ENCODE assay signal across 11 cellular contexts in genomic region chr1:164562947-164563346, GRCh38. TPM values are rescaled to one million over a fixed set of nuclear protein-coding genes. Genes with fewer than 3 reads are reported as not detected.
DNase-seq lines count a peak whose midpoint lies in the region; ATAC-seq, FAIRE-seq and TF ChIP-seq lines count a peak whose summit lies in the region.
"Had no signal": no experiment of that assay in that cellular context is flagged by ENCODE, and none has a peak within 500 bp of the region (broad histone marks: within the 10 kb centered on the region; RNA-seq: fewer than 3 reads in every experiment).

No MANE protein-coding gene starts in this region.

- no peaks in the 10 kb centered on the region; the same call in 1 of the 2 replicates for H3K23me2 ChIP-seq in H1 (ENCODE audit: low read depth, low read length)

- TF ChIP-seq POLR2A in H1 (IDR thresholded peaks at IDR 0.05; ENCODE audit: control extremely low read depth in 1 of 2, low read depth in 2 of 2, low read length in 2 of 2) (no peak), transverse colon (IDR thresholded peaks at IDR 0.05) (no peak)

- H3K9me3 ChIP-seq in H1 (ENCODE audit: insufficient read depth in 2 of 2, low read depth in 1 of 2, low read length in 1 of 2) (no peaks in the 10 kb centered on the region), mucosa of rectum (ENCODE audit: control insufficient read depth in 2 of 2, low read length in 2 of 2) (no peaks in the 10 kb centered on the region), transverse colon (no peaks in the 10 kb centered on the region)
- H3K9me3 ChIP-seq: neutrophil had no signal

- DNase-seq in DMS79 treated with DMSO at 0.1 percent for 48 hours (lab: John Stamatoyannopoulos, UW) (peak; percentile 39), DMS79 (lab: John Stamatoyannopoulos, UW) (no peak), H1 (ENCODE audit: low read depth in 1 of 2, low spot score in 2 of 2) (no peak), transverse colon (no peak), UCSD-AML1 (lab: John Stamatoyannopoulos, UW; ENCODE audit: unreplicated experiment) (no peak), NCI-H2171 treated with DMSO at 0.1 percent for 48 hours (lab: John Stamatoyannopoulos, UW) (no peak)
- no peak for DNase-seq in activated T-cell treated with anti-CD3 and anti-CD28 coated beads, Interleukin-2, amount 50 U/mL, for 72 hours
- DNase-seq: SW 1271 had no signal

- H3K4me1 ChIP-seq in H1 (replicated peaks in 1 of 4; ENCODE audit: control insufficient read depth in 3 of 4, insufficient read depth in 4 of 4, low read length in 3 of 4) (peaks cover 0 to 18% (median 7%) of the 10 kb centered on the region in 4 experiments; a peak in 2 of 7 replicates), mucosa of rectum (ENCODE audit: control insufficient read depth in 2 of 2, insufficient read depth in 2 of 2, low read length in 2 of 2) (peaks cover 5 to 7% of the 10 kb centered on the region in 2 donors), transverse colon (peaks cover 0 to 47% (median 0%) of the 10 kb centered on the region in 4 donors)

- no peak overlapping the region for H3K14ac ChIP-seq in H1 (ENCODE audit: insufficient read length)

- H3K23ac ChIP-seq in H1 (ENCODE audit: insufficient read length), result no peak overlapping the region

- H3K27me3 ChIP-seq in H1 (replicated peaks in 1 of 4; ENCODE audit: control insufficient read depth in 3 of 4, extremely low read depth in 1 of 4, insufficient read depth in 3 of 4, low read length in 3 of 4) (no peaks in the 10 kb centered on the region), mucosa of rectum (ENCODE audit: control insufficient read depth in 2 of 2, insufficient read depth in 2 of 2, low read length in 2 of 2) (no peaks in the 10 kb centered on the region), transverse colon (no peaks in the 10 kb centered on the region)

- H3K27ac ChIP-seq in H1 (ENCODE audit: low read depth, low read length), result no peak overlapping the region
- peak overlapping the region in 1 of 2 donors; percentile 42 for H3K27ac ChIP-seq in mucosa of rectum (ENCODE audit: low read depth in 2 of 2, low read length in 2 of 2)
- H3K27ac ChIP-seq in transverse colon, result peak overlapping the region; percentile 87 to 89 (median 87)
- H3K27ac ChIP-seq: neutrophil had no signal

- TF ChIP-seq CTCF in H1 (IDR thresholded peaks at IDR 0.05; ENCODE audit: control extremely low read depth in 1 of 3, insufficient read depth in 1 of 3, low read depth in 1 of 3, low read length in 3 of 3) (no peak), transverse colon (IDR thresholded peaks at IDR 0.05) (no peak)

- no peak overlapping the region for H4K8ac ChIP-seq in H1 (ENCODE audit: extremely low read depth, insufficient read depth, low read length)

- peaks cover 29% of the 10 kb centered on the region for H3K27me3 Mint-ChIP-seq in activated T-cell treated with anti-CD3 and anti-CD28 coated beads, Interleukin-2, amount 50 U/mL, for 72 hours (ENCODE audit: low read depth)

- H3K36me3 ChIP-seq in H1 (ENCODE audit: control insufficient read depth in 2 of 4, insufficient read depth in 4 of 4, low read length in 3 of 4) (peaks cover 0 to 8% (median 1%) of the 10 kb centered on the region in 4 experiments; a peak in 1 of 8 replicates), mucosa of rectum (ENCODE audit: control insufficient read depth in 2 of 2, insufficient read depth in 2 of 2, low read length in 2 of 2) (no peaks in the 10 kb centered on the region), transverse colon (no peaks in the 10 kb centered on the region)
- H3K36me3 ChIP-seq: neutrophil had no signal

- ATAC-seq in activated T-cell treated with anti-CD3 and anti-CD28 coated beads, Interleukin-2, amount 50 U/mL, for 72 hours (replicated peaks in 1 of 2), result no peak

- H3K4me3 Mint-ChIP-seq in activated T-cell treated with anti-CD3 and anti-CD28 coated beads, Interleukin-2, amount 50 U/mL, for 72 hours, result no peak overlapping the region

- H3K18ac ChIP-seq in H1 (ENCODE audit: extremely low read depth, low read length), result no peak overlapping the region

- no peak overlapping the region for H2AFZ ChIP-seq in H1 (ENCODE audit: low read length)

- H3K56ac ChIP-seq in H1 (replicated peaks; ENCODE audit: insufficient read length, low read depth, low read length), result no peak overlapping the region

- no peak for FAIRE-seq in H1 (lab: Jason Lieb, UNC)
- FAIRE-seq: A204.1 had no signal

- no peak overlapping the region for H4K5ac ChIP-seq in H1 (ENCODE audit: insufficient read length, low read depth, low read length)

- no peak for TF ChIP-seq RAD21 in H1 (IDR thresholded peaks at IDR 0.05 in 1 of 2, conservative IDR thresholded peaks at IDR 0.05 in 1 of 2; ENCODE audit: low read depth in 2 of 2, low read length in 2 of 2)

- H2BK15ac ChIP-seq in H1 (ENCODE audit: low read length), result no peak overlapping the region

- H2BK120ac ChIP-seq in H1 (replicated peaks; ENCODE audit: low read depth, low read length), result no peak overlapping the region

- no peak overlapping the region for H2BK5ac ChIP-seq in H1 (ENCODE audit: low read depth, low read length)

- peak overlapping the region; percentile 68 to 80 for H3K4me2 ChIP-seq in H1 (ENCODE audit: insufficient read depth in 1 of 2, low read depth in 2 of 2, low read length in 2 of 2)

- peaks cover 6 to 28% of the 10 kb centered on the region in 2 experiments for H4K20me1 ChIP-seq in H1 (replicated peaks in 1 of 2; ENCODE audit: control insufficient read depth in 1 of 2, insufficient read depth in 2 of 2, low read length in 2 of 2)

- peak overlapping the region in 1 of 4 experiments; percentile 34; a peak in 1 of 7 replicates for H3K9ac ChIP-seq in H1 (replicated peaks in 1 of 4; ENCODE audit: extremely low read depth in 1 of 4, low read depth in 3 of 4, low read length in 3 of 4)
- no peak overlapping the region for H3K9ac ChIP-seq in mucosa of rectum (ENCODE audit: low read depth in 1 of 2, low read length in 2 of 2)

- no peak overlapping the region for H4K91ac ChIP-seq in H1 (replicated peaks; ENCODE audit: insufficient read length, low read length)

- H3K36me3 Mint-ChIP-seq in activated T-cell treated with anti-CD3 and anti-CD28 coated beads, Interleukin-2, amount 50 U/mL, for 72 hours (ENCODE audit: insufficient read depth in 2 of 2), result no peaks in the 10 kb centered on the region

- no peak overlapping the region for H2AK5ac ChIP-seq in H1 (ENCODE audit: low read depth, low read length)

- no peak overlapping the region for H3K27ac Mint-ChIP-seq in activated T-cell treated with anti-CD3 and anti-CD28 coated beads, Interleukin-2, amount 50 U/mL, for 72 hours

- WGBS in H1 (ENCODE audit: extremely low coverage in 1 of 2, insufficient coverage in 1 of 2, insufficient read length in 1 of 2, insufficient replicate concordance in 2 of 2, low coverage in 1 of 2, low lambda C conversion rate in 2 of 2, missing lambda C conversion rate in 1 of 2), 2 experiments, result 62% methylated on average over 2 of the region's 2 CpGs; no CpG with 5 or more reads in 1 of the 2 experiments
- WGBS in transverse colon (ENCODE audit: low coverage in 1 of 2), 2 donors, result 33 to 58% methylated on average over 2 of the region's 2 CpGs

- TF ChIP-seq EP300 in H1 (IDR thresholded peaks at IDR 0.05; ENCODE audit: borderline replicate concordance in 1 of 2, low read depth in 2 of 2, low read length in 2 of 2), result no peak
- TF ChIP-seq EP300 in transverse colon (IDR thresholded peaks at IDR 0.05; ENCODE audit: low read depth), result no peak

- H2BK20ac ChIP-seq in H1 (ENCODE audit: low read length), result no peak overlapping the region

- peaks cover 0 to 1% of the 10 kb centered on the region in 2 donors for H3K9me3 Mint-ChIP-seq in activated T-cell treated with anti-CD3 and anti-CD28 coated beads, Interleukin-2, amount 50 U/mL, for 72 hours

- H2BK12ac ChIP-seq in H1 (ENCODE audit: low read depth, low read length), result no peak overlapping the region

- peak overlapping the region; percentile 20 to 93 (median 56); a peak in 7 of 8 replicates for H3K4me3 ChIP-seq in H1 (ENCODE audit: extremely low read depth in 1 of 4, insufficient read depth in 2 of 4, low read depth in 3 of 4, low read length in 4 of 4)
- peak overlapping the region; percentile 47 to 88 for H3K4me3 ChIP-seq in mucosa of rectum (ENCODE audit: low read length in 2 of 2)
- peak overlapping the region; percentile 2 to 90 (median 54) for H3K4me3 ChIP-seq in transverse colon

- 0 out of 2 replicates have a peak, but pooled peaks cover 2% of the 10 kb centered on the region for H3K79me1 ChIP-seq in H1 (ENCODE audit: low read depth, low read length)

- CTCF ChIA-PET in H1 (lab: Charles Lee; ENCODE audit: partially characterized antibody), result no interaction called here

- POLR2A ChIA-PET in H1 (lab: Charles Lee; ENCODE audit: partially characterized antibody), result no interaction called here

- no peak overlapping the region for H3K4ac ChIP-seq in H1 (replicated peaks; ENCODE audit: insufficient read length, low read depth, low read length)

- peaks cover 11% of the 10 kb centered on the region for H3K4me1 Mint-ChIP-seq in activated T-cell treated with anti-CD3 and anti-CD28 coated beads, Interleukin-2, amount 50 U/mL, for 72 hours (ENCODE audit: low read depth)

- intact Hi-C loops in transverse colon (cut with DNase I; ENCODE audit: low total_unique reads), result no loop called here

- in situ Hi-C loops in transverse colon (cut with MboI; ENCODE audit: low pct_ligation_motif_present in 1 of 4, low pct_unique_long_range_greater_than_20kb in 1 of 4, low sequenced_read_pairs in 3 of 4), result loop anchor here in 1 of 4 donors (10.0 kb wide), 1 partner anchor 222 kb away; no protein-coding TSS in a partner anchor

- H3K79me2 ChIP-seq in H1 (ENCODE audit: control insufficient read depth in 1 of 2, insufficient read depth in 2 of 2, low read length in 2 of 2), result peaks cover 21 to 81% of the 10 kb centered on the region in 2 experiments; a peak in 3 of 4 replicates

TF ChIP-seq in H1, 55 proteins besides CTCF, POLR2A, EP300 and RAD21 (continues in another document):
- TF ChIP-seq HDAC6 (IDR thresholded peaks at IDR 0.05; ENCODE audit: low read depth, low read length) (no peak), RBBP5 (IDR thresholded peaks at IDR 0.05; ENCODE audit: borderline replicate concordance, low read depth, low read length) (no peak), SRF (IDR thresholded peaks at IDR 0.05; ENCODE audit: low read depth, low read length) (no peak)

RNA-seq across cellular contexts. Expression of gene PBX1, which starts 4.0 kb away (rescaled TPM):
- 118 and 124 TPM in 2 replicates for total RNA-seq in H1 (2021; fragmentation: NEBNext Ultra II Directional; extraction: Animal tissue kit (Norgen Biotek cat#: 25700))
- polyA plus RNA-seq in H1 (2011; rRNA removed), result 80.1 and 87.4 TPM in 2 replicates
- 74.1 TPM for polyA plus RNA-seq in H1 (2011; cell fraction: cytosol; rRNA removed)
- 95.6 TPM for polyA plus RNA-seq in H1 (2011; cell fraction: nucleus; rRNA removed)
- polyA plus RNA-seq in H1 (2012, experiment 1 of 2), result 77.4 to 111 TPM (median 91.6 TPM) in 4 replicates
- polyA plus RNA-seq in H1 (2012, experiment 2 of 2), result 28.4 TPM
- polyA plus RNA-seq in H1 (2013, experiment 1 of 2), result 54.3 TPM
- polyA plus RNA-seq in H1 (2013, experiment 2 of 2), result 50.2 TPM
- 219 and 238 TPM in 2 replicates for polyA minus RNA-seq in H1 (2011; rRNA and poly(A)+ RNA removed)
- polyA minus RNA-seq in H1 (2011; cell fraction: cytosol; rRNA and poly(A)+ RNA removed), result 79.4 TPM
- polyA minus RNA-seq in H1 (2011; cell fraction: nucleus; rRNA and poly(A)+ RNA removed), result 225 TPM
- total RNA-seq in transverse colon, result 10 to 100 TPM; 46.8 to 77.2 (median 50.7) TPM
- total RNA-seq in activated T-cell treated with anti-CD3 and anti-CD28 coated beads, Interleukin-2, amount 50 U/mL, for 72 hours, result under 1 TPM; 0.62 to 0.74 TPM

Comparison
In these comparisons a context has a peak if more than half of its experiments do, and no peak if none do; other contexts are left out.
1. RNA of gene PBX1, which starts 4.0 kb away (total RNA-seq): 118 to 124 TPM in H1 and 46.8 to 77.2 TPM in transverse colon; 0.62 to 0.74 TPM in activated T-cell treated with anti-CD3 and anti-CD28 coated beads, Interleukin-2, amount 50 U/mL, for 72 hours; every median in the first group is over 10 times any median in the second.
2. Peak in every context shown above with its lines, with median percentiles within 50 percentile points of each other: H3K4me3 ChIP-seq.